In genomic region chr1:27348861-27349783, GRCh38 we compare ENCODE assay signal across 1 cellular context.
A peak's percentile ranks its signal among the peaks of the same experiment; 100 is the strongest.
TF ChIP-seq lines count a peak whose summit lies in the region.

No MANE protein-coding gene starts in this region.

TF ChIP-seq in K562, 482 proteins besides CTCF, POLR2A, EP300 and RAD21 (continues in another document):
- peak; percentile 43 to 84 for TF ChIP-seq E2F6 (IDR thresholded peaks at IDR 0.05; ENCODE audit: borderline replicate concordance in 1 of 2, extremely low read depth in 1 of 2, insufficient read depth in 1 of 2, insufficient read length in 1 of 2, low read depth in 1 of 2, low read length in 1 of 2, poor library complexity in 1 of 2, severe bottlenecking in 1 of 2)
- TF ChIP-seq VEZF1 (CRISPR knock-in tag; IDR thresholded peaks at IDR 0.05), result peak; percentile 53; the same call in 1 of the 2 replicates
- TF ChIP-seq ZNF41 (CRISPR knock-in tag; conservative IDR thresholded peaks at IDR 0.05), result no peak
- no peak for TF ChIP-seq TSHZ1 (CRISPR knock-in tag; IDR thresholded peaks at IDR 0.05)
- TF ChIP-seq KLF1 (tag; IDR thresholded peaks at IDR 0.05), result no peak
- TF ChIP-seq RB1 (IDR thresholded peaks at IDR 0.05; ENCODE audit: low read depth), result peak; percentile 59; the same call in 1 of the 2 replicates
- TF ChIP-seq NR2C1 (IDR thresholded peaks at IDR 0.05), result peak; percentile 99
- TF ChIP-seq NR2C1 (tag; IDR thresholded peaks at IDR 0.05), result peak; percentile 99
- peak; percentile 52 for TF ChIP-seq RBM39 (optimal IDR thresholded peaks at IDR 0.05; ENCODE audit: low read depth, low read length)
- TF ChIP-seq RFX7 (CRISPR knock-in tag; IDR thresholded peaks at IDR 0.05), result no peak
- peak; percentile 21; the same call in 1 of the 2 replicates for TF ChIP-seq CXXC5 (CRISPR knock-in tag; IDR thresholded peaks at IDR 0.05)
- peak; percentile 41 for TF ChIP-seq FIP1L1 (IDR thresholded peaks at IDR 0.05; ENCODE audit: low read depth, low read length, poor library complexity, severe bottlenecking)
- peak; percentile 24; the same call in 1 of the 2 replicates for TF ChIP-seq EGR1 (conservative IDR thresholded peaks at IDR 0.05)
- no peak for TF ChIP-seq CBX5 (IDR thresholded peaks at IDR 0.05; ENCODE audit: borderline replicate concordance, low read depth)
- no peak for TF ChIP-seq SMARCA5 (IDR thresholded peaks at IDR 0.05)
- TF ChIP-seq ZNF75A (CRISPR knock-in tag; IDR thresholded peaks at IDR 0.05), result no peak
- TF ChIP-seq MYC (IDR thresholded peaks at IDR 0.05; ENCODE audit: low read depth, low read length), result no peak
- no peak for TF ChIP-seq MYC (CRISPR knock-in tag; IDR thresholded peaks at IDR 0.05; ENCODE audit: borderline replicate concordance, low read depth)
- TF ChIP-seq CREB3L1 (IDR thresholded peaks at IDR 0.05; ENCODE audit: borderline replicate concordance, low read depth), result peak; percentile 54; the same call in 1 of the 2 replicates
- peak; percentile 28 for TF ChIP-seq TBP (optimal IDR thresholded peaks at IDR 0.05; ENCODE audit: low read depth, low read length)
- peak; percentile 28 for TF ChIP-seq PCBP1 (IDR thresholded peaks at IDR 0.05; ENCODE audit: low read depth, low read length, poor library complexity, severe bottlenecking)
- TF ChIP-seq ESRRA (IDR thresholded peaks at IDR 0.05; ENCODE audit: borderline replicate concordance, low read depth), result peak; percentile 51; the same call in 1 of the 2 replicates
- TF ChIP-seq SNAPC5 (CRISPR knock-in tag; IDR thresholded peaks at IDR 0.05), result no peak
- TF ChIP-seq L3MBTL2 (IDR thresholded peaks at IDR 0.05), result peak; percentile 29; the same call in 1 of the 2 replicates
- no peak for TF ChIP-seq TRIM24 (IDR thresholded peaks at IDR 0.05)
- peak; percentile 92 for TF ChIP-seq NEUROD1 (IDR thresholded peaks at IDR 0.05; ENCODE audit: borderline replicate concordance, low read depth, low read length, partially characterized antibody)
- no peak for TF ChIP-seq POLR3A (IDR thresholded peaks at IDR 0.05; ENCODE audit: borderline replicate concordance, extremely low read depth, insufficient read depth, insufficient read length)
- TF ChIP-seq TAF1 (IDR thresholded peaks at IDR 0.05; ENCODE audit: control insufficient read depth, extremely low read depth, insufficient read depth, low read length, severe bottlenecking), result no peak
- peak; percentile 98 for TF ChIP-seq NR2C2 (CRISPR knock-in tag; IDR thresholded peaks at IDR 0.05)
- TF ChIP-seq NR2C2 (tag; IDR thresholded peaks at IDR 0.05), result peak; percentile 98
- TF ChIP-seq MTF1 (CRISPR knock-in tag; IDR thresholded peaks at IDR 0.05; ENCODE audit: borderline replicate concordance), result no peak
- TF ChIP-seq MGA (IDR thresholded peaks at IDR 0.05), result peak; percentile 68; the same call in 1 of the 2 replicates
- TF ChIP-seq U2AF1 (optimal IDR thresholded peaks at IDR 0.05; ENCODE audit: low read depth, low read length), result no peak
- no peak for TF ChIP-seq ZNF121 (CRISPR knock-in tag; conservative IDR thresholded peaks at IDR 0.05)
- TF ChIP-seq MAX (CRISPR knock-in tag; IDR thresholded peaks at IDR 0.05), result peak; percentile 69; the same call in 1 of the 2 replicates
- no peak for TF ChIP-seq RUNX1 (IDR thresholded peaks at IDR 0.05; ENCODE audit: low read depth)
- 0 out of 3 replicates have a peak, but pooled peaks of 1 of the 2 experiments have one; percentile 25 for TF ChIP-seq CBX3 (IDR thresholded peaks at IDR 0.05; ENCODE audit: borderline replicate concordance in 1 of 2, low read length in 2 of 2)
- TF ChIP-seq KDM5B (IDR thresholded peaks at IDR 0.05; ENCODE audit: insufficient replicate concordance, low read depth, low read length), result no peak
- no peak for TF ChIP-seq NFIC (IDR thresholded peaks at IDR 0.05)
- peak in 1 of 2 experiments; percentile 18; a peak in 1 of 4 replicates for TF ChIP-seq NONO (IDR thresholded peaks at IDR 0.05; ENCODE audit: low read depth in 2 of 2, low read length in 1 of 2)
- peak; percentile 73 for TF ChIP-seq MTA2 (IDR thresholded peaks at IDR 0.05; ENCODE audit: low read depth)
- peak; percentile 39; the same call in 1 of the 2 replicates for TF ChIP-seq NR3C1 (CRISPR knock-in tag; IDR thresholded peaks at IDR 0.05)
- no peak for TF ChIP-seq ZBTB26 (CRISPR knock-in tag; IDR thresholded peaks at IDR 0.05)
- no peak; the same call in 1 of the 2 replicates for TF ChIP-seq CTBP1 (IDR thresholded peaks at IDR 0.05; ENCODE audit: borderline replicate concordance)
